ENCODE assay signal across 23 cellular contexts in the genomic region with DNA sequence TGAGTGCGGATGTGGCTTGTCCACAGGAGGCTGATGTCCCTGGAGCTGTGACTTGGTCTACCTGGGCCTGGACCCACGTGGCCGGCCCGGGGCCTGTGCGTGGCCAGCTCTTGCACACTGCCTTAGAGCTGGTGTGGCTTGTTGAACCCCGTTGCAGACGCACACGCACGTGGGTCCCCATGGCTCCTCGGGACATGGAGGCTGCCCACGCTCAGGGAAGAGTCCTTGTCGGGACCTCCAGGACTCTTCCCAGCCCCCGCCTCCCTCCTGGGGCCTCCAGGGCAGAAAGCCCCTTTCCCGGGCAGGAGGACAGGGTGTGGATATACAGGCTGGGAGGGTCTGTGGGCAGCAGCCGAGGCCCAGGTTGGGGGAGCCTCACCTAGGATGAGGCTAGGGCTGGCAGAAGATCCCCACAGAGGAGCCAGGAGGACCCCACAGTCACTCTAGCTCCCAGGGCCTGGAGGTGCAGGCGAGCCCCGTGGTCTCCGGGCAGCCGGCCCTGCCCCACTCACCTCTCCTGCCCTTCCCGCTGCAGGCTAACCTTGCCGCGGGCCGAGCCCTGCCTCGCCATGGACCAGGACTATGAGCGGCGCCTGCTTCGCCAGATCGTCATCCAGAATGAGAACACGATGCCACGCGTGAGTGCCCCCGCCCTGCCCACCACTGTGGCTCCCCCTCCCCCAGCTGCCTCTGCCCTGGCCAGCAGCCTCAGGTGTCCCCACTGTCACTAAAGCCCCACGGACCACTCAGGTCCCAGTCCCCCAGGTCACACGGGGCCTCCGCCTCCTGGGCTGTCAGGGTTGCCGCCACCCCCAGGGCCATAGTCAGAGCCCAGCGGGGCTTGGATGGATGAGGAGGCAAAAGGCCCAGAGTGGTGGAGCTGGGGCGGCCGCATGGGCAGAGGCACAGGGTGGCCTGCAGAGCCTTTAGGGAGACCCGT. TPM values are rescaled to one million over a fixed set of nuclear protein-coding genes. Genes with fewer than 3 reads are reported as not detected.
"Had no signal": no experiment of that assay in that cellular context is flagged by ENCODE, and none has a peak within 500 bp of the region (broad histone marks: within the 10 kb centered on the region; RNA-seq: fewer than 3 reads in every experiment).

No MANE protein-coding gene starts in this region.

- DNase-seq: effector memory CD4-positive, alpha-beta T cell; left colon; left ventricle myocardium superior; mesenchymal stem cell; naive B cell; sigmoid colon; stimulated activated CD4-positive, alpha-beta T cell treated with anti-CD3 and anti-CD28 coated beads, Interleukin-12 subunit alpha, Interleukin-12 subunit beta, amount 100 ng/mL, for 4 hours; stimulated activated naive CD4-positive, alpha-beta T cell treated with Interleukin-2 at 50 U/mL for 16 hours; uterus had no signal

- H2AFZ ChIP-seq: hepatocyte had no signal

- H3K27me3 Mint-ChIP-seq: naive B cell, type B pancreatic cell had no signal

- H3K4me1 ChIP-seq: right atrium auricular region, sigmoid colon, uterus had no signal

- H3K4me3 ChIP-seq: esophagus muscularis mucosa, gastroesophageal sphincter, hepatocyte, lung, right atrium auricular region, sigmoid colon, skin epidermis, uterus had no signal

- H3K27me3 ChIP-seq: esophagus muscularis mucosa, gastroesophageal sphincter, hepatocyte, right atrium auricular region, sigmoid colon, uterus had no signal

- FAIRE-seq: endometrium had no signal

- H3K4me3 Mint-ChIP-seq: type B pancreatic cell had no signal

- H3K27ac Mint-ChIP-seq: type B pancreatic cell had no signal

- H3K36me3 ChIP-seq: uterus had no signal

- ATAC-seq: gastroesophageal sphincter, left colon, left ventricle myocardium superior had no signal

- H3K27ac ChIP-seq: esophagus muscularis mucosa, gastroesophageal sphincter, hepatocyte, right atrium auricular region, sigmoid colon, uterus had no signal

- H3K9me3 Mint-ChIP-seq: naive B cell, type B pancreatic cell had no signal

- H3K4me2 ChIP-seq: hepatocyte had no signal

- H3K9me3 ChIP-seq: esophagus muscularis mucosa, gastroesophageal sphincter, right atrium auricular region, sigmoid colon, uterus had no signal

RNA-seq across cellular contexts. Expression of gene TEKTIP1, which starts 16.3 kb away (rescaled TPM):
- total RNA-seq: esophagus muscularis mucosa, fibroblast of villous mesenchyme, gastroesophageal sphincter, hepatocyte, kidney epithelial cell, pulmonary artery endothelial cell, right atrium auricular region had no signal
- polyA plus RNA-seq: neural cell had no signal

RNA-seq across cellular contexts. Expression of gene SMIM44, which starts 39.5 kb away (rescaled TPM):
- total RNA-seq: esophagus muscularis mucosa, fibroblast of villous mesenchyme, gastroesophageal sphincter, hepatocyte, left ventricle myocardium superior, lung, osteocyte, pulmonary artery endothelial cell, right atrium auricular region, sigmoid colon, uterus had no signal
- polyA plus RNA-seq: hepatocyte, lung, neural cell, thymus had no signal
